1 cellular context compared by ENCODE assay signal in the genomic region with DNA sequence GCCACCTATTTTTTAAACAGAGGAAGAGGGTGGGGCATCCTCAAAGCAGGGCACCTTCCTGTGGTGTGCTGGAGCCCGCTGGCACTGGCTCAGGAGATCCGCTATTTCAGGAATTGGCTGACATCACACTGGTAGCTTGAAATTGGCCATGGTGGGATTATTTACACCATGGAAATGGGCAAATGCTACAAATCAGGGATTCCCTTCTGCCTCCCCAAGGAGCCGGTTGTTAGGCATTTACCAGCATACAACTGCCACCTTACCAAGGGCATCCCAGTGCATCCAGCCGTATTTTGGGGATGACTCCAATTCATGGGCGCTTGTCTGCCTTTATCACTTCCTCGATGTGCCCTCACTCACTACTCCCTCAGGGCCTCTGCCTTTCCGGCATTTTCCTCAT.
TF ChIP-seq lines count a peak whose summit lies in the region.

No MANE protein-coding gene starts in this region.

TF ChIP-seq in GM23338, 12 proteins besides CTCF, POLR2A, EP300 and RAD21 (continued from another document):
- TF ChIP-seq, protein P1, sequence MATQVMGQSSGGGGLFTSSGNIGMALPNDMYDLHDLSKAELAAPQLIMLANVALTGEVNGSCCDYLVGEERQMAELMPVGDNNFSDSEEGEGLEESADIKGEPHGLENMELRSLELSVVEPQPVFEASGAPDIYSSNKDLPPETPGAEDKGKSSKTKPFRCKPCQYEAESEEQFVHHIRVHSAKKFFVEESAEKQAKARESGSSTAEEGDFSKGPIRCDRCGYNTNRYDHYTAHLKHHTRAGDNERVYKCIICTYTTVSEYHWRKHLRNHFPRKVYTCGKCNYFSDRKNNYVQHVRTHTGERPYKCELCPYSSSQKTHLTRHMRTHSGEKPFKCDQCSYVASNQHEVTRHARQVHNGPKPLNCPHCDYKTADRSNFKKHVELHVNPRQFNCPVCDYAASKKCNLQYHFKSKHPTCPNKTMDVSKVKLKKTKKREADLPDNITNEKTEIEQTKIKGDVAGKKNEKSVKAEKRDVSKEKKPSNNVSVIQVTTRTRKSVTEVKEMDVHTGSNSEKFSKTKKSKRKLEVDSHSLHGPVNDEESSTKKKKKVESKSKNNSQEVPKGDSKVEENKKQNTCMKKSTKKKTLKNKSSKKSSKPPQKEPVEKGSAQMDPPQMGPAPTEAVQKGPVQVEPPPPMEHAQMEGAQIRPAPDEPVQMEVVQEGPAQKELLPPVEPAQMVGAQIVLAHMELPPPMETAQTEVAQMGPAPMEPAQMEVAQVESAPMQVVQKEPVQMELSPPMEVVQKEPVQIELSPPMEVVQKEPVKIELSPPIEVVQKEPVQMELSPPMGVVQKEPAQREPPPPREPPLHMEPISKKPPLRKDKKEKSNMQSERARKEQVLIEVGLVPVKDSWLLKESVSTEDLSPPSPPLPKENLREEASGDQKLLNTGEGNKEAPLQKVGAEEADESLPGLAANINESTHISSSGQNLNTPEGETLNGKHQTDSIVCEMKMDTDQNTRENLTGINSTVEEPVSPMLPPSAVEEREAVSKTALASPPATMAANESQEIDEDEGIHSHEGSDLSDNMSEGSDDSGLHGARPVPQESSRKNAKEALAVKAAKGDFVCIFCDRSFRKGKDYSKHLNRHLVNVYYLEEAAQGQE (IDR thresholded peaks at IDR 0.05; ENCODE audit: unreplicated experiment), result no peak
- TF ChIP-seq NANOG (IDR thresholded peaks at IDR 0.05; ENCODE audit: borderline replicate concordance), result no peak
- no peak for TF ChIP-seq CREB1 (CRISPR knock-in tag; IDR thresholded peaks at IDR 0.05; ENCODE audit: low read depth)
- TF ChIP-seq STAT1 (IDR thresholded peaks at IDR 0.05; ENCODE audit: unreplicated experiment), result no peak
- TF ChIP-seq JUNB (IDR thresholded peaks at IDR 0.05; ENCODE audit: unreplicated experiment), result no peak
- no peak for TF ChIP-seq ZNF331 (CRISPR knock-in tag; IDR thresholded peaks at IDR 0.05; ENCODE audit: low read depth)
- TF ChIP-seq, protein P2, sequence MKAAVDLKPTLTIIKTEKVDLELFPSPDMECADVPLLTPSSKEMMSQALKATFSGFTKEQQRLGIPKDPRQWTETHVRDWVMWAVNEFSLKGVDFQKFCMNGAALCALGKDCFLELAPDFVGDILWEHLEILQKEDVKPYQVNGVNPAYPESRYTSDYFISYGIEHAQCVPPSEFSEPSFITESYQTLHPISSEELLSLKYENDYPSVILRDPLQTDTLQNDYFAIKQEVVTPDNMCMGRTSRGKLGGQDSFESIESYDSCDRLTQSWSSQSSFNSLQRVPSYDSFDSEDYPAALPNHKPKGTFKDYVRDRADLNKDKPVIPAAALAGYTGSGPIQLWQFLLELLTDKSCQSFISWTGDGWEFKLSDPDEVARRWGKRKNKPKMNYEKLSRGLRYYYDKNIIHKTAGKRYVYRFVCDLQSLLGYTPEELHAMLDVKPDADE (IDR thresholded peaks at IDR 0.05), result no peak
- TF ChIP-seq EZH2 (IDR thresholded peaks at IDR 0.05; ENCODE audit: low read depth, unreplicated experiment), result no peak
- TF ChIP-seq POLR2AphosphoS5 (IDR thresholded peaks at IDR 0.05; ENCODE audit: low read depth), result no peak
- TF ChIP-seq, protein P3, sequence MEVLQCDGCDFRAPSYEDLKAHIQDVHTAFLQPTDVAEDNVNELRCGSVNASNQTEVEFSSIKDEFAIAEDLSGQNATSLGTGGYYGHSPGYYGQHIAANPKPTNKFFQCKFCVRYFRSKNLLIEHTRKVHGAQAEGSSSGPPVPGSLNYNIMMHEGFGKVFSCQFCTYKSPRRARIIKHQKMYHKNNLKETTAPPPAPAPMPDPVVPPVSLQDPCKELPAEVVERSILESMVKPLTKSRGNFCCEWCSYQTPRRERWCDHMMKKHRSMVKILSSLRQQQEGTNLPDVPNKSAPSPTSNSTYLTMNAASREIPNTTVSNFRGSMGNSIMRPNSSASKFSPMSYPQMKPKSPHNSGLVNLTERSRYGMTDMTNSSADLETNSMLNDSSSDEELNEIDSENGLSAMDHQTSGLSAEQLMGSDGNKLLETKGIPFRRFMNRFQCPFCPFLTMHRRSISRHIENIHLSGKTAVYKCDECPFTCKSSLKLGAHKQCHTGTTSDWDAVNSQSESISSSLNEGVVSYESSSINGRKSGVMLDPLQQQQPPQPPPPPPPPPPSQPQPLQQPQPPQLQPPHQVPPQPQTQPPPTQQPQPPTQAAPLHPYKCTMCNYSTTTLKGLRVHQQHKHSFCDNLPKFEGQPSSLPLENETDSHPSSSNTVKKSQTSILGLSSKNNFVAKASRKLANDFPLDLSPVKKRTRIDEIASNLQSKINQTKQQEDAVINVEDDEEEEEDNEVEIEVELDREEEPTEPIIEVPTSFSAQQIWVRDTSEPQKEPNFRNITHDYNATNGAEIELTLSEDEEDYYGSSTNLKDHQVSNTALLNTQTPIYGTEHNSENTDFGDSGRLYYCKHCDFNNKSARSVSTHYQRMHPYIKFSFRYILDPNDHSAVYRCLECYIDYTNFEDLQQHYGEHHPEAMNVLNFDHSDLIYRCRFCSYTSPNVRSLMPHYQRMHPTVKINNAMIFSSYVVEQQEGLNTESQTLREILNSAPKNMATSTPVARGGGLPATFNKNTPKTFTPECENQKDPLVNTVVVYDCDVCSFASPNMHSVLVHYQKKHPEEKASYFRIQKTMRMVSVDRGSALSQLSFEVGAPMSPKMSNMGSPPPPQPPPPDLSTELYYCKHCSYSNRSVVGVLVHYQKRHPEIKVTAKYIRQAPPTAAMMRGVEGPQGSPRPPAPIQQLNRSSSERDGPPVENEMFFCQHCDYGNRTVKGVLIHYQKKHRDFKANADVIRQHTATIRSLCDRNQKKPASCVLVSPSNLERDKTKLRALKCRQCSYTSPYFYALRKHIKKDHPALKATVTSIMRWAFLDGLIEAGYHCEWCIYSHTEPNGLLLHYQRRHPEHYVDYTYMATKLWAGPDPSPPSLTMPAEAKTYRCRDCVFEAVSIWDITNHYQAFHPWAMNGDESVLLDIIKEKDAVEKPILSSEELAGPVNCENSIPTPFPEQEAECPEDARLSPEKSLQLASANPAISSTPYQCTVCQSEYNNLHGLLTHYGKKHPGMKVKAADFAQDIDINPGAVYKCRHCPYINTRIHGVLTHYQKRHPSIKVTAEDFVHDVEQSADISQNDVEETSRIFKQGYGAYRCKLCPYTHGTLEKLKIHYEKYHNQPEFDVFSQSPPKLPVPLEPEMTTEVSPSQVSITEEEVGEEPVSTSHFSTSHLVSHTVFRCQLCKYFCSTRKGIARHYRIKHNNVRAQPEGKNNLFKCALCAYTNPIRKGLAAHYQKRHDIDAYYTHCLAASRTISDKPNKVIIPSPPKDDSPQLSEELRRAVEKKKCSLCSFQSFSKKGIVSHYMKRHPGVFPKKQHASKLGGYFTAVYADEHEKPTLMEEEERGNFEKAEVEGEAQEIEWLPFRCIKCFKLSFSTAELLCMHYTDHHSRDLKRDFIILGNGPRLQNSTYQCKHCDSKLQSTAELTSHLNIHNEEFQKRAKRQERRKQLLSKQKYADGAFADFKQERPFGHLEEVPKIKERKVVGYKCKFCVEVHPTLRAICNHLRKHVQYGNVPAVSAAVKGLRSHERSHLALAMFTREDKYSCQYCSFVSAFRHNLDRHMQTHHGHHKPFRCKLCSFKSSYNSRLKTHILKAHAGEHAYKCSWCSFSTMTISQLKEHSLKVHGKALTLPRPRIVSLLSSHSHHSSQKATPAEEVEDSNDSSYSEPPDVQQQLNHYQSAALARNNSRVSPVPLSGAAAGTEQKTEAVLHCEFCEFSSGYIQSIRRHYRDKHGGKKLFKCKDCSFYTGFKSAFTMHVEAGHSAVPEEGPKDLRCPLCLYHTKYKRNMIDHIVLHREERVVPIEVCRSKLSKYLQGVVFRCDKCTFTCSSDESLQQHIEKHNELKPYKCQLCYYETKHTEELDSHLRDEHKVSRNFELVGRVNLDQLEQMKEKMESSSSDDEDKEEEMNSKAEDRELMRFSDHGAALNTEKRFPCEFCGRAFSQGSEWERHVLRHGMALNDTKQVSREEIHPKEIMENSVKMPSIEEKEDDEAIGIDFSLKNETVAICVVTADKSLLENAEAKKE (CRISPR knock-in tag; IDR thresholded peaks at IDR 0.05), result no peak
- TF ChIP-seq EZH2phosphoT487 (IDR thresholded peaks at IDR 0.05; ENCODE audit: unreplicated experiment), result no peak
TF ChIP-seq in GM23338: peak in this region for 0.
